Comparison of ENCODE assay signal across 8 cellular contexts in genomic region chr13:33284916-33285315, GRCh38. TPM values are rescaled to one million over a fixed set of nuclear protein-coding genes. Genes with fewer than 3 reads are reported as not detected.
A peak's percentile ranks its signal among the peaks of the same experiment; 100 is the strongest.
DNase-seq lines count a peak whose midpoint lies in the region; ATAC-seq, FAIRE-seq and TF ChIP-seq lines count a peak whose summit lies in the region.

No MANE protein-coding gene starts in this region.

- 5% methylated on average over 6 of the region's 6 CpGs for WGBS in right lobe of liver (ENCODE audit: insufficient coverage, low coverage, low lambda C conversion rate, missing lambda C conversion rate)

- TF ChIP-seq CTCF in bronchial epithelial cell (IDR thresholded peaks at IDR 0.05; ENCODE audit: insufficient read depth, low read length, severe bottlenecking) (no peak), right lobe of liver (IDR thresholded peaks at IDR 0.05) (no peak), tibial artery (IDR thresholded peaks at IDR 0.05) (no peak)

- H3K36me3 ChIP-seq in bronchial epithelial cell (ENCODE audit: control insufficient read depth, insufficient read depth, low read length) (no peaks in the 10 kb centered on the region), right lobe of liver (no peaks in the 10 kb centered on the region), tibial artery (no peaks in the 10 kb centered on the region)

- H3K4me3 ChIP-seq in bronchial epithelial cell (ENCODE audit: low read depth, low read length) (peak overlapping the region; percentile 56), right lobe of liver (peak overlapping the region; percentile 59 to 69 (median 65)), tibial artery (peak overlapping the region; percentile 68 to 78)

- no peaks in the 10 kb centered on the region for H3K9me3 ChIP-seq in right lobe of liver
- H3K9me3 ChIP-seq in tibial artery, result no peaks in the 10 kb centered on the region

- no peak for FAIRE-seq in bronchial epithelial cell (lab: Jason Lieb, UNC)

- DNase-seq in bronchial epithelial cell (ENCODE audit: low read depth) (peak; percentile 74), right lobe of liver (no peak), tibial artery (no peak)
- no peak for DNase-seq in effector CD8-positive, alpha-beta T cell (lab: John Stamatoyannopoulos, UW)

- intact Hi-C loops in right lobe of liver (cut with DNase I) (no loop called here), tibial artery (cut with DNase I; ENCODE audit: low total_unique reads) (no loop called here)

- no peak for TF ChIP-seq POLR2A in right lobe of liver (IDR thresholded peaks at IDR 0.05)

- H3K27me3 ChIP-seq in bronchial epithelial cell (ENCODE audit: control insufficient read depth, insufficient read depth, low read length), result no peaks in the 10 kb centered on the region
- H3K27me3 ChIP-seq in right lobe of liver, result no peaks in the 10 kb centered on the region
- no peaks in the 10 kb centered on the region for H3K27me3 ChIP-seq in tibial artery

- H3K27ac ChIP-seq in right lobe of liver, result peak overlapping the region; percentile 85 to 94 (median 91)
- peak overlapping the region; percentile 93 to 96 for H3K27ac ChIP-seq in tibial artery

- ATAC-seq in GM18868 (IDR thresholded peaks at IDR 0.05; ENCODE audit: unreplicated experiment) (peak; percentile 16), HG03103 (IDR thresholded peaks at IDR 0.05; ENCODE audit: low read depth, unreplicated experiment) (peak; percentile 20), right lobe of liver (peak; percentile 19 to 40 (median 31)), HG03097 (IDR thresholded peaks at IDR 0.05; ENCODE audit: low FRiP score, unreplicated experiment) (no peak), GM21447 (IDR thresholded peaks at IDR 0.05; ENCODE audit: unreplicated experiment) (no peak)

- H3K4me1 ChIP-seq in right lobe of liver (peaks cover 0 to 40% (median 10%) of the 10 kb centered on the region in 4 donors), tibial artery (peaks cover 0 to 54% (median 18%) of the 10 kb centered on the region in 4 donors)

RNA-seq across cellular contexts. Expression of gene STARD13, which starts 0.6 kb away (rescaled TPM):
- total RNA-seq in bronchial epithelial cell, result 1.0 and 2.1 TPM in 2 replicates
- 10 to 100 TPM in 3 of 6 experiments, 1 to 10 TPM in 3; 7.0 to 16.1 (median 9.8) TPM for total RNA-seq in right lobe of liver

Comparison
In these comparisons a context has a peak if more than half of its experiments do, and no peak if none do; other contexts are left out.
1. ATAC-seq: peak in GM18868 (single experiment), HG03103 (single experiment) and right lobe of liver (4 of 4); none in HG03097 (single experiment) and GM21447 (single experiment).
2. Peak in every context shown above with its lines, with median percentiles within 50 percentile points of each other: H3K4me3 ChIP-seq.